ENCODE assay signal across 23 cellular contexts in genomic region chr17:48352630-48353029, GRCh38.
DNase-seq lines count a peak whose midpoint lies in the region; ATAC-seq and TF ChIP-seq lines count a peak whose summit lies in the region.
"Had no signal": no experiment of that assay in that cellular context is flagged by ENCODE, and none has a peak within 500 bp of the region (broad histone marks: within the 10 kb centered on the region; RNA-seq: fewer than 3 reads in every experiment).

No MANE protein-coding gene starts in this region.

- TF ChIP-seq CTCF in WERI-Rb-1 (IDR thresholded peaks at IDR 0.05; ENCODE audit: low read depth, low read length), result no peak

- no peak for TF ChIP-seq POLR2A in erythroblast (IDR thresholded peaks at IDR 0.05; ENCODE audit: low read length)

- no peaks in the 10 kb centered on the region for H3K36me3 ChIP-seq in WERI-Rb-1
- H3K36me3 ChIP-seq: BE2C, esophagus muscularis mucosa, Peyer's patch, right lobe of liver, upper lobe of right lung had no signal

- H3K27me3 ChIP-seq in WERI-Rb-1 (ENCODE audit: insufficient read depth, low read depth, severe bottlenecking), result no peaks in the 10 kb centered on the region
- H3K27me3 ChIP-seq: Peyer's patch had no signal

- H3K9me3 ChIP-seq in WERI-Rb-1 (ENCODE audit: severe bottlenecking), result no peaks in the 10 kb centered on the region
- H3K9me3 ChIP-seq: BE2C, Peyer's patch, right lobe of liver, upper lobe of right lung had no signal

- no peak for DNase-seq in activated CD4-positive, CD25-positive, alpha-beta regulatory T cell (lab: John Stamatoyannopoulos, UW)
- DNase-seq in A172 (ENCODE audit: low spot score), result peak; percentile 42
- peak; percentile 37 for DNase-seq in M059J (ENCODE audit: low read depth)
- DNase-seq in erythroblast (lab: John Stamatoyannopoulos, UW), result peak; percentile 30 to 62
- DNase-seq in WERI-Rb-1, result no peak
- no peak for DNase-seq in activated CD8-positive, alpha-beta memory T cell treated with anti-CD3 and anti-CD28 coated beads, Interleukin-2, amount 50 U/mL, for 4 hours
- DNase-seq in middle frontal gyrus (ENCODE audit: extremely low spot score, low spot score), result no peak
- DNase-seq: activated CD4-positive, CD25-positive, alpha-beta regulatory T cell treated with anti-CD3 and anti-CD28 coated beads, Interleukin-2, amount 50 U/mL, for 72 hours; activated naive CD4-positive, alpha-beta T cell treated with anti-CD3 and anti-CD28 coated beads, Interleukin-2, amount 10 ng/mL, durations not matched to agents 7 days and 5 days; aorta; BE2C; COR-L47; effector CD4-positive, alpha-beta T cell; NCI-H2107; NCI-H510A; Peyer's patch; right lobe of liver; T1000; upper lobe of right lung had no signal

- H3K4me3 ChIP-seq in WERI-Rb-1 (ENCODE audit: low read depth, low read length), result no peak overlapping the region
- H3K4me3 ChIP-seq: esophagus muscularis mucosa, Peyer's patch, right lobe of liver, upper lobe of right lung had no signal

- no peak overlapping the region for H3K27ac ChIP-seq in WERI-Rb-1
- H3K27ac ChIP-seq: 22Rv1, esophagus muscularis mucosa, parathyroid adenoma, Peyer's patch, right lobe of liver, upper lobe of right lung had no signal

- ATAC-seq in activated CD4-positive, CD25-positive, alpha-beta regulatory T cell treated with anti-CD3 and anti-CD28 coated beads, Interleukin-2, amount 50 U/mL, for 24 hours, result peak; percentile 79 to 88
- ATAC-seq: right lobe of liver, upper lobe of right lung had no signal

Comparison
In these comparisons a context has a peak if more than half of its experiments do, and no peak if none do; other contexts are left out.
1. DNase-seq: peak in A172 (single experiment), M059J (single experiment) and erythroblast (2 of 2); none in activated CD4-positive, CD25-positive, alpha-beta regulatory T cell (0 of 4), WERI-Rb-1 (single experiment), activated CD8-positive, alpha-beta memory T cell treated with anti-CD3 and anti-CD28 coated beads, Interleukin-2, amount 50 U/mL, for 4 hours (single experiment) and middle frontal gyrus (single experiment).